In genomic region chr13:98541701-98542203, GRCh38 we compare ENCODE assay signal across 10 cellular contexts. TPM values are rescaled to one million over a fixed set of nuclear protein-coding genes. Genes with fewer than 3 reads are reported as not detected.
A peak's percentile ranks its signal among the peaks of the same experiment; 100 is the strongest.
DNase-seq lines count a peak whose midpoint lies in the region; ATAC-seq and TF ChIP-seq lines count a peak whose summit lies in the region.
"Had no signal": no experiment of that assay in that cellular context is flagged by ENCODE, and none has a peak within 500 bp of the region (broad histone marks: within the 10 kb centered on the region; RNA-seq: fewer than 3 reads in every experiment).

No MANE protein-coding gene starts in this region.

- peaks cover 100% of the 10 kb centered on the region for H3K79me2 ChIP-seq in MM.1S (ENCODE audit: low read length)

- peaks cover 3 to 37% (median 5%) of the 10 kb centered on the region in 3 donors for H3K36me3 Mint-ChIP-seq in CD8-positive, alpha-beta memory T cell

- POLR2A ChIA-PET in CD8-positive, alpha-beta memory T cell (lab: Charles Lee): interaction anchor here (0.6 kb wide), 1 partner anchor 26 kb away, joined by 9 read pairs; no protein-coding TSS in a partner anchor

- H3K4me3 Mint-ChIP-seq in CD8-positive, alpha-beta memory T cell: peak overlapping the region in 5 of 7 donors; percentile 36 to 79 (median 72)

- peaks cover 87 to 99% (median 93%) of the 10 kb centered on the region in 3 donors for H3K4me1 Mint-ChIP-seq in CD8-positive, alpha-beta memory T cell

- H3K36me3 ChIP-seq in CD8-positive, alpha-beta memory T cell (ENCODE audit: insufficient read depth, low read length): no peaks in the 10 kb centered on the region
- H3K36me3 ChIP-seq in duodenal mucosa (ENCODE audit: control insufficient read depth in 1 of 2, insufficient read depth in 2 of 2, low read length in 2 of 2) (no peaks in the 10 kb centered on the region), neutrophil (peaks cover 10% of the 10 kb centered on the region), MM.1S (replicated peaks; ENCODE audit: insufficient read depth, low read length) (no peaks in the 10 kb centered on the region)

- peaks cover 56% of the 10 kb centered on the region for H4K20me1 ChIP-seq in MM.1S (ENCODE audit: insufficient read depth, low read length)

- H3K9ac ChIP-seq in duodenal mucosa (ENCODE audit: low read depth in 1 of 2, low read length in 2 of 2) (peak overlapping the region in 1 of 2 donors; percentile 13), MM.1S (ENCODE audit: low read length) (no peak overlapping the region)

- H2AFZ ChIP-seq in MM.1S (ENCODE audit: low read length): no peak overlapping the region

- no peak for TF ChIP-seq CTCF in neutrophil (IDR thresholded peaks at IDR 0.05)
- no peak for TF ChIP-seq CTCF in MM.1S (IDR thresholded peaks at IDR 0.05; ENCODE audit: low read length)

- peak overlapping the region in 6 of 8 donors; percentile 37 to 72 (median 54) for H3K27ac Mint-ChIP-seq in CD8-positive, alpha-beta memory T cell

- no peaks in the 10 kb centered on the region for H3K9me2 ChIP-seq in MM.1S (replicated peaks; ENCODE audit: insufficient read depth, low read length)

- no peak for DNase-seq in CD8-positive, alpha-beta memory T cell
- DNase-seq in NAMALWA (ENCODE audit: low spot score) (peak; percentile 27), NCI-H526 treated with DMSO at 0.1 percent for 48 hours (lab: John Stamatoyannopoulos, UW) (no peak), MM.1S (no peak), NCI-H2107 treated with DMSO at 0.1 percent for 48 hours (lab: John Stamatoyannopoulos, UW; ENCODE audit: unreplicated experiment) (no peak)
- DNase-seq: DMS79 treated with DMSO at 0.1 percent for 48 hours, NCI-H1092 treated with DMSO at 0.1 percent for 48 hours had no signal

- no peaks in the 10 kb centered on the region for H3K9me3 Mint-ChIP-seq in CD8-positive, alpha-beta memory T cell

- ATAC-seq in GM21447 (IDR thresholded peaks at IDR 0.05; ENCODE audit: unreplicated experiment): no peak

- no peaks in the 10 kb centered on the region for H3K27me3 Mint-ChIP-seq in CD8-positive, alpha-beta memory T cell

- H3F3A ChIP-seq in MM.1S (ENCODE audit: insufficient read depth, low read length): peaks cover 10% of the 10 kb centered on the region

- H3K4me3 ChIP-seq in CD8-positive, alpha-beta memory T cell (ENCODE audit: low read length): no peak overlapping the region
- H3K4me3 ChIP-seq in duodenal mucosa (ENCODE audit: low read depth in 1 of 2, low read length in 2 of 2) (no peak overlapping the region), neutrophil (ENCODE audit: low read depth in 1 of 2, low read length in 1 of 2) (no peak overlapping the region), MM.1S (ENCODE audit: low read length) (no peak overlapping the region)

- H3K27me3 ChIP-seq in CD8-positive, alpha-beta memory T cell (ENCODE audit: insufficient read depth, low read length, poor library complexity, severe bottlenecking): no peaks in the 10 kb centered on the region
- no peaks in the 10 kb centered on the region for H3K27me3 ChIP-seq in duodenal mucosa (ENCODE audit: control insufficient read depth in 1 of 2, insufficient read depth in 2 of 2, low read length in 2 of 2)
- H3K27me3 ChIP-seq in neutrophil: no peaks in the 10 kb centered on the region
- H3K27me3 ChIP-seq in MM.1S (replicated peaks; ENCODE audit: insufficient read depth, low read length): no peaks in the 10 kb centered on the region

- H3K9me3 ChIP-seq in CD8-positive, alpha-beta memory T cell (ENCODE audit: low read length): no peaks in the 10 kb centered on the region
- H3K9me3 ChIP-seq in duodenal mucosa (ENCODE audit: control insufficient read depth in 1 of 2, low read length in 2 of 2) (no peaks in the 10 kb centered on the region), neutrophil (no peaks in the 10 kb centered on the region), MM.1S (replicated peaks; ENCODE audit: insufficient read depth, low read length) (no peaks in the 10 kb centered on the region)

- peaks cover 82% of the 10 kb centered on the region for H3K4me1 ChIP-seq in CD8-positive, alpha-beta memory T cell (ENCODE audit: insufficient read depth, low read length)
- H3K4me1 ChIP-seq in duodenal mucosa (ENCODE audit: control insufficient read depth in 1 of 2, insufficient read depth in 2 of 2, low read length in 2 of 2) (peaks cover 52 to 62% of the 10 kb centered on the region in 2 donors), neutrophil (ENCODE audit: control insufficient read depth in 1 of 2, insufficient read depth in 1 of 2, low read depth in 1 of 2, low read length in 1 of 2) (peaks cover 36 to 53% of the 10 kb centered on the region in 2 experiments), MM.1S (ENCODE audit: low read length) (peaks cover 17% of the 10 kb centered on the region)

- no peak overlapping the region for H3K27ac ChIP-seq in CD8-positive, alpha-beta memory T cell (ENCODE audit: low read depth, low read length)
- peak overlapping the region; percentile 2 for H3K27ac ChIP-seq in duodenal mucosa (ENCODE audit: low read depth, low read length)
- H3K27ac ChIP-seq in neutrophil: peak overlapping the region; percentile 87
- no peak overlapping the region for H3K27ac ChIP-seq in MM.1S (ENCODE audit: low read length)

- CTCF ChIA-PET in CD8-positive, alpha-beta memory T cell (lab: Charles Lee): interaction anchor here (1.1 to 1.3 kb wide), 2 partner anchors 11 to 60 kb away, joined by 4 to 7 read pairs; no protein-coding TSS in a partner anchor

- H3K4me2 ChIP-seq in MM.1S (ENCODE audit: low read depth, low read length): no peak overlapping the region

RNA-seq across cellular contexts. Expression of gene STK24, which starts 35.2 kb away (rescaled TPM):
- 100 to 1,000 TPM; 149 to 150 TPM for total RNA-seq in CD8-positive, alpha-beta memory T cell
- 63.6 TPM for polyA plus RNA-seq in CD8-positive, alpha-beta memory T cell

Comparison
In these comparisons a context has a peak if more than half of its experiments do, and no peak if none do; other contexts are left out.
1. H3K27ac ChIP-seq: peak in duodenal mucosa (single experiment) and neutrophil (single experiment); none in CD8-positive, alpha-beta memory T cell (single experiment) and MM.1S (single experiment).